ENCODE assay signal across 8 cellular contexts in genomic region chr12:122860052-122860853, GRCh38.
A peak's percentile ranks its signal among the peaks of the same experiment; 100 is the strongest.
DNase-seq lines count a peak whose midpoint lies in the region; ATAC-seq and TF ChIP-seq lines count a peak whose summit lies in the region.

No MANE protein-coding gene starts in this region.

- peak; percentile 87 for TF ChIP-seq CTCF in AG09319 (IDR thresholded peaks at IDR 0.05; ENCODE audit: low read depth, low read length)

- DNase-seq in AG09319 (ENCODE audit: extremely low read depth, low read depth) (peak; percentile 53), NCI-H2227 (lab: John Stamatoyannopoulos, UW; ENCODE audit: unreplicated experiment) (peak; percentile 89), kidney tubule cell (ENCODE audit: low spot score) (peak; percentile 81)
- DNase-seq in activated CD4-positive, alpha-beta T cell treated with anti-CD3 and anti-CD28 coated beads for 24 hours (ENCODE audit: low read depth in 2 of 2): peak; percentile 76 to 83
- peak; percentile 69 for DNase-seq in central memory CD4-positive, alpha-beta T cell
- DNase-seq in stimulated activated CD4-positive, alpha-beta T cell treated with anti-CD3 and anti-CD28 coated beads, Interleukin-2, amount 100 ng/mL, for 48 hours: peak; percentile 84 to 85

- ATAC-seq in GM21447 (IDR thresholded peaks at IDR 0.05; ENCODE audit: unreplicated experiment) (peak; percentile 57), HG02642 (IDR thresholded peaks at IDR 0.05; ENCODE audit: poor library complexity, unreplicated experiment) (no peak)
